In genomic region chr10:96922978-96923948, GRCh38 we compare ENCODE assay signal across 18 cellular contexts.
"Had no signal": no experiment of that assay in that cellular context is flagged by ENCODE, and none has a peak within 500 bp of the region (broad histone marks: within the 10 kb centered on the region; RNA-seq: fewer than 3 reads in every experiment).

No MANE protein-coding gene starts in this region.

- H3K4me3 ChIP-seq: body of pancreas, colonic mucosa, gastroesophageal sphincter, heart left ventricle, prostate gland, transverse colon, uterus had no signal

- DNase-seq: activated CD4-positive, alpha-beta T cell treated with anti-CD3 and anti-CD28 coated beads, Interleukin-2, amount 50 U/mL, for 1 hour; activated CD4-positive, CD25-positive, alpha-beta regulatory T cell treated with anti-CD3 and anti-CD28 coated beads, Interleukin-2, amount 50 U/mL, for 72 hours; activated gamma-delta T cell treated with Interleukin-2 at 50 U/mL for 16 hours; activated naive CD8-positive, alpha-beta T cell treated with anti-CD3 and anti-CD28 coated beads, Interleukin-2, amount 10 ng/mL, durations not matched to agents 7 days and 5 days; body of pancreas; central memory CD4-positive, alpha-beta T cell; colonic mucosa; heart left ventricle; left ventricle myocardium superior; occipital lobe; stimulated activated CD4-positive, alpha-beta T cell treated with anti-CD3 and anti-CD28 coated beads, Interleukin-4, amount 100 ng/mL, for 24 hours; transverse colon; uterus had no signal

- H3K27me3 ChIP-seq: body of pancreas, colonic mucosa, gastroesophageal sphincter, heart left ventricle, transverse colon, uterus had no signal

- H3K9me3 Mint-ChIP-seq: stimulated activated effector memory CD8-positive, alpha-beta T cell treated with anti-CD3 and anti-CD28 coated beads, Interleukin-12 subunit alpha, Interleukin-12 subunit beta, amount 100 ng/mL, for 72 hours had no signal

- H3K27ac ChIP-seq: body of pancreas, colonic mucosa, gastroesophageal sphincter, prostate gland, transverse colon, uterus, VCaP had no signal

- H3K4me3 Mint-ChIP-seq: activated naive CD8-positive, alpha-beta T cell treated with anti-CD3 and anti-CD28 coated beads, Interleukin-2, amount 10 ng/mL, durations not matched to agents 7 days and 5 days; stimulated activated effector memory CD8-positive, alpha-beta T cell treated with anti-CD3 and anti-CD28 coated beads, Interleukin-12 subunit alpha, Interleukin-12 subunit beta, amount 100 ng/mL, for 72 hours had no signal

- H3K27ac Mint-ChIP-seq: activated naive CD8-positive, alpha-beta T cell treated with anti-CD3 and anti-CD28 coated beads, Interleukin-2, amount 10 ng/mL, durations not matched to agents 7 days and 5 days; stimulated activated effector memory CD8-positive, alpha-beta T cell treated with anti-CD3 and anti-CD28 coated beads, Interleukin-12 subunit alpha, Interleukin-12 subunit beta, amount 100 ng/mL, for 72 hours had no signal

- H3K27me3 Mint-ChIP-seq: activated naive CD8-positive, alpha-beta T cell treated with anti-CD3 and anti-CD28 coated beads, Interleukin-2, amount 10 ng/mL, durations not matched to agents 7 days and 5 days had no signal

- H3K4me1 ChIP-seq: colonic mucosa, prostate gland, transverse colon, uterus had no signal

- H3K9me3 ChIP-seq: body of pancreas, colonic mucosa, gastroesophageal sphincter, prostate gland, transverse colon, uterus had no signal

- ATAC-seq: body of pancreas; gastroesophageal sphincter; left ventricle myocardium superior; sciatic nerve; stimulated activated effector memory CD8-positive, alpha-beta T cell treated with anti-CD3 and anti-CD28 coated beads, Interleukin-12 subunit alpha, Interleukin-12 subunit beta, amount 100 ng/mL, for 72 hours had no signal

- H3K36me3 ChIP-seq: colonic mucosa, gastroesophageal sphincter, prostate gland, transverse colon, uterus had no signal
